In the genomic region with DNA sequence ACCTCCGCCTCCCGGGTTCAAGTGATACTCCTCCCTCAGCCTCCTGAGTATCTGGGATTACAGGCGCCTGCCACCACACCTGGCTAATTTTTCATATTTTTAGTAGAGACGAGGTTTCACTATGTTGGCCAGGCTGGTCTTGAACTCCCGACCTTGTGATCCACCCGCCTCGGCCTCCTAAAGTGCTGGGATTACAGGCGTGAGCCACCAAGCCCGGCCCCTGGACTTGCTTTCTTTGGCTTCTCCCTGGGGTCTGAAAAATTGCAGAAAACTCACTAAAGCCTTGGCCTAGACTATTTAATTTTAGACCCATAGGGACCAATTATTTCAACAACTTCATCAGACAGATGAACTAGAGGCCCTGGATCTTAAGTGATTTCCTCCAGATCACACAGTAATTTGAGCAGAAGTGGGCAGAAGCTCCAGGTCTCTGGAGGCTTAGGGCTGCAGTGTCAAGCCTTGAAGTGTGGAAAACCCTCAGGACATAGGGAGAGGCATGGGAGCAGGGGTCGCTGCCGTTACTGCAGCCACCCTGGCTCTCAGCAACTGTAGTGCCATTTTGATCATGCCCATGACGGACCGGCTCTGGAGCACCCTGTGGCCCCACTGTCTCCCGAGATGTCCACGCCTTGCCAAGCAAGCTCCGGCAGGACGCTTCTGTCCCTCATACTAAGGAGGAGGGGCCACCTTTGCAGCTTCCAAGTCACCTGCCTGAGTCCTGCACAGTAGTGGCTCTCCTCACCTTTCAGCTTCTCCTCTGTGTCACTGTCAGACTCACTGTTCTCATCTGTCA, we compare ENCODE assay signal across 19 cellular contexts.
"Had no signal": no experiment of that assay in that cellular context is flagged by ENCODE, and none has a peak within 500 bp of the region (broad histone marks: within the 10 kb centered on the region; RNA-seq: fewer than 3 reads in every experiment).

No MANE protein-coding gene starts in this region.

- H3K27me3 ChIP-seq: body of pancreas, colonic mucosa, pancreas, suprapubic skin, upper lobe of right lung had no signal

- H3K36me3 ChIP-seq: colonic mucosa, pancreas, suprapubic skin, upper lobe of right lung had no signal

- H3K4me3 ChIP-seq: body of pancreas, colonic mucosa, lung, pancreas, suprapubic skin, upper lobe of right lung had no signal

- DNase-seq: activated CD4-positive, alpha-beta T cell treated with anti-CD3 and anti-CD28 coated beads, Interleukin-2, amount 10 ng/mL, durations not matched to agents 24 days and 14 days; activated CD4-positive, CD25-positive, alpha-beta regulatory T cell; activated CD8-positive, alpha-beta memory T cell treated with anti-CD3 and anti-CD28 coated beads, Interleukin-2, amount 50 U/mL, for 4 hours; activated CD8-positive, alpha-beta T cell treated with anti-CD3 and anti-CD28 coated beads, Interleukin-2, amount 10 ng/mL, durations not matched to agents 7 days and 5 days; activated effector memory CD4-positive, alpha-beta T cell treated with anti-CD3 and anti-CD28 coated beads, Interleukin-2, amount 50 U/mL, for 16 hours; activated T-cell treated with anti-CD3 and anti-CD28 coated beads, Interleukin-2, amount 50 U/mL, for 48 hours; central memory CD4-positive, alpha-beta T cell; effector memory CD4-positive, alpha-beta T cell; foreskin melanocyte; stimulated activated CD4-positive, alpha-beta T cell treated with anti-CD3 and anti-CD28 coated beads, Interleukin-15, amount 100 ng/mL, for 24 hours; stimulated activated CD4-positive, alpha-beta T cell treated with anti-CD3 and anti-CD28 coated beads, Interleukin-4, amount 100 ng/mL, for 1 hour; stimulated activated naive B cell treated with anti-CD40 and anti-IgM and Interleukin-4, amounts not matched to agents 10 μg/mL and 1 μg/mL and 100 μg/mL, for 72 hours; upper lobe of right lung had no signal

- H3K36me3 Mint-ChIP-seq: activated naive CD8-positive, alpha-beta T cell; stimulated activated naive B cell treated with anti-CD40 and anti-IgM and Interleukin-4, amounts not matched to agents 10 μg/mL and 1 μg/mL and 100 μg/mL, for 72 hours had no signal

- ATAC-seq: activated CD8-positive, alpha-beta T cell treated with anti-CD3 and anti-CD28 coated beads, Interleukin-2, amount 10 ng/mL, durations not matched to agents 7 days and 5 days; stimulated activated naive B cell treated with anti-CD40 and anti-IgM and Interleukin-4, amounts not matched to agents 10 μg/mL and 1 μg/mL and 100 μg/mL, for 72 hours had no signal

- H3K4me3 Mint-ChIP-seq: activated CD4-positive, alpha-beta T cell treated with anti-CD3 and anti-CD28 coated beads, Interleukin-2, amount 10 ng/mL, durations not matched to agents 24 days and 14 days; activated CD8-positive, alpha-beta T cell treated with anti-CD3 and anti-CD28 coated beads, Interleukin-2, amount 10 ng/mL, durations not matched to agents 7 days and 5 days; activated naive CD8-positive, alpha-beta T cell; stimulated activated naive B cell treated with anti-CD40 and anti-IgM and Interleukin-4, amounts not matched to agents 10 μg/mL and 1 μg/mL and 100 μg/mL, for 72 hours had no signal

- H3K27ac ChIP-seq: colonic mucosa, pancreas, suprapubic skin had no signal

- H3K27me3 Mint-ChIP-seq: activated naive CD8-positive, alpha-beta T cell had no signal

- H3K27ac Mint-ChIP-seq: activated CD4-positive, alpha-beta T cell treated with anti-CD3 and anti-CD28 coated beads, Interleukin-2, amount 10 ng/mL, durations not matched to agents 24 days and 14 days; activated CD8-positive, alpha-beta T cell treated with anti-CD3 and anti-CD28 coated beads, Interleukin-2, amount 10 ng/mL, durations not matched to agents 7 days and 5 days; activated naive CD8-positive, alpha-beta T cell; stimulated activated naive B cell treated with anti-CD40 and anti-IgM and Interleukin-4, amounts not matched to agents 10 μg/mL and 1 μg/mL and 100 μg/mL, for 72 hours had no signal

- H3K9me3 Mint-ChIP-seq: activated CD4-positive, alpha-beta T cell treated with anti-CD3 and anti-CD28 coated beads, Interleukin-2, amount 10 ng/mL, durations not matched to agents 24 days and 14 days; stimulated activated naive B cell treated with anti-CD40 and anti-IgM and Interleukin-4, amounts not matched to agents 10 μg/mL and 1 μg/mL and 100 μg/mL, for 72 hours had no signal

- H3K4me1 ChIP-seq: colonic mucosa, suprapubic skin had no signal

- H3K4me1 Mint-ChIP-seq: activated CD4-positive, alpha-beta T cell treated with anti-CD3 and anti-CD28 coated beads, Interleukin-2, amount 10 ng/mL, durations not matched to agents 24 days and 14 days; stimulated activated naive B cell treated with anti-CD40 and anti-IgM and Interleukin-4, amounts not matched to agents 10 μg/mL and 1 μg/mL and 100 μg/mL, for 72 hours had no signal

- H3K9me3 ChIP-seq: body of pancreas, colonic mucosa, pancreas, suprapubic skin, upper lobe of right lung had no signal
